In genomic region chr12:47707355-47707754, GRCh38 we compare ENCODE assay signal across 1 cellular context.
TF ChIP-seq lines count a peak whose summit lies in the region.

No MANE protein-coding gene starts in this region.

TF ChIP-seq in HepG2, 621 proteins besides CTCF, POLR2A, EP300 and RAD21:
- no peak for TF ChIP-seq ZSCAN25 (CRISPR knock-in tag; IDR thresholded peaks at IDR 0.05)
- no peak for TF ChIP-seq PBX2 (CRISPR knock-in tag; IDR thresholded peaks at IDR 0.05)
- TF ChIP-seq ZFP90 (CRISPR knock-in tag; IDR thresholded peaks at IDR 0.05; ENCODE audit: borderline replicate concordance), result no peak
- no peak for TF ChIP-seq RNF219 (CRISPR knock-in tag; IDR thresholded peaks at IDR 0.05)
- TF ChIP-seq ZNF891 (CRISPR knock-in tag; IDR thresholded peaks at IDR 0.05), result no peak
- no peak for TF ChIP-seq NFRKB (IDR thresholded peaks at IDR 0.05)
- no peak for TF ChIP-seq ZBTB1 (CRISPR knock-in tag; IDR thresholded peaks at IDR 0.05; ENCODE audit: borderline replicate concordance)
- TF ChIP-seq TBX3 (IDR thresholded peaks at IDR 0.05; ENCODE audit: borderline replicate concordance), result no peak
- TF ChIP-seq ZSCAN12 (CRISPR knock-in tag; IDR thresholded peaks at IDR 0.05), result no peak
- TF ChIP-seq SNAPC4 (CRISPR knock-in tag; IDR thresholded peaks at IDR 0.05), result no peak
- no peak for TF ChIP-seq E2F5 (CRISPR knock-in tag; conservative IDR thresholded peaks at IDR 0.05)
- TF ChIP-seq MAX (IDR thresholded peaks at IDR 0.05), result no peak
- TF ChIP-seq MTA3 (CRISPR knock-in tag; IDR thresholded peaks at IDR 0.05), result no peak
TF ChIP-seq in HepG2: peak in this region for 0.
